Comparison of ENCODE assay signal across 24 cellular contexts in the genomic region with DNA sequence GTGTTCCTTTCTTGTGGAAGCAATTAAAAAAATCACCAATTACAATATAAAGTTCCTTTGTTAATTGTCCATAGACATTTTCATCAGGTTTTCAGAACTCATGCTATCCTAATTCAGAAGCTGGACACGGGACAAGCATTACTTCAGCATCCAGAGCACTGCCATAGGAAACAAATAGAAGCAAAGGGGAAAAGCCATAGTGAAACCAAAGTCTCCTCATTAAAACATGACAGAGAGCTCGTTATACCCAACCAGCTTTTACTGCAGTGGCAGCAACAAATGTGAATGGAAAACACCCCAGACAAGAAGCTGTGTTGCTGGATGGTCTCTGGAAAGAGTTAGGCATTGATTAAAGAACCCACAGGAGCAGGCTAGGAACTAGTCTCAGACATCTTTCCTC.
"Had no signal": no experiment of that assay in that cellular context is flagged by ENCODE, and none has a peak within 500 bp of the region (broad histone marks: within the 10 kb centered on the region; RNA-seq: fewer than 3 reads in every experiment).

No MANE protein-coding gene starts in this region.

- H3K4me3 Mint-ChIP-seq: activated B cell treated with CpG ODN at 0.5 μM for 24 hours; activated CD8-positive, alpha-beta T cell treated with anti-CD3 and anti-CD28 coated beads for 36 hours; activated naive CD8-positive, alpha-beta T cell treated with anti-CD3 and anti-CD28 coated beads for 36 hours; activated T-helper 17 cell treated with anti-CD3 and anti-CD28 coated beads, Interleukin-2, amount 50 U/mL, for 72 hours; nephron progenitor cell; stimulated activated effector memory CD8-positive, alpha-beta T cell treated with anti-CD3 and anti-CD28 coated beads, Interleukin-12 subunit alpha, Interleukin-12 subunit beta, amount 100 ng/mL, for 72 hours; T-cell had no signal

- H3K9me3 Mint-ChIP-seq: activated B cell treated with CpG ODN at 0.5 μM for 24 hours; activated CD8-positive, alpha-beta T cell treated with anti-CD3 and anti-CD28 coated beads for 36 hours; activated naive CD8-positive, alpha-beta T cell treated with anti-CD3 and anti-CD28 coated beads for 36 hours; nephron progenitor cell; stimulated activated effector memory CD8-positive, alpha-beta T cell treated with anti-CD3 and anti-CD28 coated beads, Interleukin-12 subunit alpha, Interleukin-12 subunit beta, amount 100 ng/mL, for 72 hours had no signal

- H3K4me3 ChIP-seq: gastrocnemius medialis, lung, prostate gland, thoracic aorta, upper lobe of left lung had no signal

- H3K4me1 Mint-ChIP-seq: activated B cell treated with CpG ODN at 0.5 μM for 24 hours; activated naive CD8-positive, alpha-beta T cell treated with anti-CD3 and anti-CD28 coated beads for 36 hours; activated T-helper 17 cell treated with anti-CD3 and anti-CD28 coated beads, Interleukin-2, amount 50 U/mL, for 72 hours; stimulated activated effector memory CD8-positive, alpha-beta T cell treated with anti-CD3 and anti-CD28 coated beads, Interleukin-12 subunit alpha, Interleukin-12 subunit beta, amount 100 ng/mL, for 72 hours; T-cell had no signal

- DNase-seq: activated B cell treated with CpG ODN at 0.5 μM for 24 hours; activated CD4-positive, alpha-beta T cell treated with anti-CD3 and anti-CD28 coated beads for 48 hours; activated CD8-positive, alpha-beta T cell treated with anti-CD3 and anti-CD28 coated beads for 36 hours; activated naive CD4-positive, alpha-beta T cell; activated naive CD8-positive, alpha-beta T cell treated with anti-CD3 and anti-CD28 coated beads for 36 hours; activated T-cell treated with anti-CD3 and anti-CD28 coated beads, Interleukin-2, amount 50 U/mL, for 1 hour; cerebellar nuclear complex; cortex of kidney; erythroblast; gastrocnemius medialis; left colon; midbrain; nephron progenitor cell; nucleus accumbens; SK-N-SH; small intestine; stimulated activated CD4-positive, alpha-beta T cell treated with anti-CD3 and anti-CD28 coated beads, Interleukin-4, amount 100 ng/mL, for 1 hour; T-cell; upper lobe of left lung had no signal

- H3K27me3 Mint-ChIP-seq: activated B cell treated with CpG ODN at 0.5 μM for 24 hours; activated CD8-positive, alpha-beta T cell treated with anti-CD3 and anti-CD28 coated beads for 36 hours; activated naive CD8-positive, alpha-beta T cell treated with anti-CD3 and anti-CD28 coated beads for 36 hours; activated T-helper 17 cell treated with anti-CD3 and anti-CD28 coated beads, Interleukin-2, amount 50 U/mL, for 72 hours; T-cell had no signal

- H3K36me3 Mint-ChIP-seq: activated naive CD8-positive, alpha-beta T cell treated with anti-CD3 and anti-CD28 coated beads for 36 hours; stimulated activated effector memory CD8-positive, alpha-beta T cell treated with anti-CD3 and anti-CD28 coated beads, Interleukin-12 subunit alpha, Interleukin-12 subunit beta, amount 100 ng/mL, for 72 hours; T-cell had no signal

- H3K27ac Mint-ChIP-seq: activated B cell treated with CpG ODN at 0.5 μM for 24 hours; activated CD8-positive, alpha-beta T cell treated with anti-CD3 and anti-CD28 coated beads for 36 hours; activated naive CD8-positive, alpha-beta T cell treated with anti-CD3 and anti-CD28 coated beads for 36 hours; activated T-helper 17 cell treated with anti-CD3 and anti-CD28 coated beads, Interleukin-2, amount 50 U/mL, for 72 hours; stimulated activated effector memory CD8-positive, alpha-beta T cell treated with anti-CD3 and anti-CD28 coated beads, Interleukin-12 subunit alpha, Interleukin-12 subunit beta, amount 100 ng/mL, for 72 hours; T-cell had no signal
